ENCODE assay signal across 7 cellular contexts in genomic region chr15:78811825-78812183, GRCh38. TPM values are rescaled to one million over a fixed set of nuclear protein-coding genes. Genes with fewer than 3 reads are reported as not detected.
A peak's percentile ranks its signal among the peaks of the same experiment; 100 is the strongest.
DNase-seq lines count a peak whose midpoint lies in the region; ATAC-seq and TF ChIP-seq lines count a peak whose summit lies in the region.

No MANE protein-coding gene starts in this region.

- DNase-seq in H9 (no peak), left ventricle myocardium inferior (peak; percentile 34), NCI-H2196 (lab: John Stamatoyannopoulos, UW; ENCODE audit: unreplicated experiment) (no peak)

- peak overlapping the region; percentile 46 for H4K8ac ChIP-seq in H9 (replicated peaks; ENCODE audit: insufficient read length, low read depth, low read length)

- H3K9ac ChIP-seq in H9 (ENCODE audit: extremely low read depth, insufficient read length, low read length) (no peak overlapping the region), SU-DHL-6 (ENCODE audit: low read length) (peak overlapping the region; percentile 24; the same call in 1 of the 2 replicates)

- H3K4me1 ChIP-seq in H9 (ENCODE audit: insufficient read depth, low read length) (no peaks in the 10 kb centered on the region), left ventricle myocardium inferior (peaks cover 41% of the 10 kb centered on the region)

- peak overlapping the region; percentile 75 for H3K18ac ChIP-seq in H9 (ENCODE audit: insufficient read length, low read depth, low read length)

- H3K4ac ChIP-seq in H9 (ENCODE audit: low read depth, low read length): no peak overlapping the region

- H3K23me2 ChIP-seq in H9 (ENCODE audit: insufficient read length, low read depth, low read length, poor library complexity, severe bottlenecking): peaks cover 12% of the 10 kb centered on the region

- H3K9me2 ChIP-seq in SU-DHL-6 (replicated peaks; ENCODE audit: insufficient read depth, low read length): no peaks in the 10 kb centered on the region

- H3K23ac ChIP-seq in H9 (ENCODE audit: insufficient read length, low read depth, low read length): no peak overlapping the region

- no peak overlapping the region for H2BK120ac ChIP-seq in H9 (ENCODE audit: low read depth, low read length, poor library complexity, severe bottlenecking)

- no peak overlapping the region for H3K56ac ChIP-seq in H9 (ENCODE audit: insufficient read length, low read depth, low read length)

- peak overlapping the region; percentile 67 for H2BK12ac ChIP-seq in H9 (ENCODE audit: insufficient read length, low read depth, low read length)

- no peak overlapping the region for H4K5ac ChIP-seq in H9 (ENCODE audit: insufficient read length, low read depth, low read length)

- no CpG with 5 or more reads among the region's 24 CpGs for WGBS in H9 (ENCODE audit: extremely low coverage, insufficient read length, low lambda C conversion rate)

- peaks cover 17 to 24% of the 10 kb centered on the region in 2 experiments for H3K4me1 Mint-ChIP-seq in H9
- H3K4me1 Mint-ChIP-seq in stimulated activated naive CD8-positive, alpha-beta T cell treated with anti-CD3 and anti-CD28 coated beads, Interleukin-15, Interleukin-2, amounts not matched to agents 100 ng/mL and 50 ng/mL, for 24 hours (ENCODE audit: low read depth): peaks cover 13% of the 10 kb centered on the region

- H3K4me3 ChIP-seq in SU-DHL-6 (ENCODE audit: insufficient read depth, low read length, poor library complexity, severe bottlenecking) (peak overlapping the region; percentile 23), left ventricle myocardium inferior (peak overlapping the region; percentile 96)

- 0 out of 2 replicates have a peak overlapping the region, but pooled peaks have one; percentile 69 for H2BK15ac ChIP-seq in H9 (ENCODE audit: low read depth, low read length)

- H2BK5ac ChIP-seq in H9 (ENCODE audit: insufficient read length, low read length): no peak overlapping the region

- H4K20me1 ChIP-seq in H9 (ENCODE audit: control insufficient read depth, insufficient read depth, insufficient read length): no peaks in the 10 kb centered on the region
- no peaks in the 10 kb centered on the region for H4K20me1 ChIP-seq in SU-DHL-6 (ENCODE audit: low read depth, low read length)

- H3K36me3 ChIP-seq in SU-DHL-6 (ENCODE audit: low read length) (no peaks in the 10 kb centered on the region), left ventricle myocardium inferior (no peaks in the 10 kb centered on the region)

- H3K79me1 ChIP-seq in H9 (ENCODE audit: insufficient read depth, low read depth, low read length, poor library complexity, severe bottlenecking): no peaks in the 10 kb centered on the region

- no peak for ATAC-seq in GM18498 (IDR thresholded peaks at IDR 0.05; ENCODE audit: unreplicated experiment)
- no peak for ATAC-seq in GM18873 (IDR thresholded peaks at IDR 0.05; ENCODE audit: low FRiP score, unreplicated experiment)

- H3K27ac Mint-ChIP-seq in H9: no peak overlapping the region
- no peak overlapping the region for H3K27ac Mint-ChIP-seq in stimulated activated naive CD8-positive, alpha-beta T cell treated with anti-CD3 and anti-CD28 coated beads, Interleukin-15, Interleukin-2, amounts not matched to agents 100 ng/mL and 50 ng/mL, for 24 hours

- no peak; the same call in 2 of the 3 replicates for TF ChIP-seq CTCF in H9 (conservative IDR thresholded peaks at IDR 0.05)
- TF ChIP-seq CTCF in SU-DHL-6 (IDR thresholded peaks at IDR 0.05; ENCODE audit: insufficient read depth, low read length, poor library complexity, severe bottlenecking): peak; percentile 2
- TF ChIP-seq CTCF in left ventricle myocardium inferior (IDR thresholded peaks at IDR 0.05; ENCODE audit: borderline replicate concordance): no peak

- H3K4me3 Mint-ChIP-seq in H9: peak overlapping the region; percentile 46 to 71; a peak in 4 of 5 replicates
- H3K4me3 Mint-ChIP-seq in stimulated activated naive CD8-positive, alpha-beta T cell treated with anti-CD3 and anti-CD28 coated beads, Interleukin-15, Interleukin-2, amounts not matched to agents 100 ng/mL and 50 ng/mL, for 24 hours: peak overlapping the region; percentile 75

- no peaks in the 10 kb centered on the region for H3K9me3 Mint-ChIP-seq in H9
- no peaks in the 10 kb centered on the region for H3K9me3 Mint-ChIP-seq in stimulated activated naive CD8-positive, alpha-beta T cell treated with anti-CD3 and anti-CD28 coated beads, Interleukin-15, Interleukin-2, amounts not matched to agents 100 ng/mL and 50 ng/mL, for 24 hours

- no peak overlapping the region for H3T11ph ChIP-seq in H9 (ENCODE audit: low read length)

- peaks cover 30% of the 10 kb centered on the region for H3K27me3 Mint-ChIP-seq in H9 (ENCODE audit: low read depth)
- peaks cover 50% of the 10 kb centered on the region for H3K27me3 Mint-ChIP-seq in stimulated activated naive CD8-positive, alpha-beta T cell treated with anti-CD3 and anti-CD28 coated beads, Interleukin-15, Interleukin-2, amounts not matched to agents 100 ng/mL and 50 ng/mL, for 24 hours

- H3K14ac ChIP-seq in H9 (ENCODE audit: insufficient read depth, low read length): peak overlapping the region; percentile 90

- peak overlapping the region; percentile 19 for H3K4me2 ChIP-seq in H9 (ENCODE audit: insufficient read depth, insufficient read length, low read length)
- peak overlapping the region; percentile 46 for H3K4me2 ChIP-seq in SU-DHL-6 (ENCODE audit: low read depth, low read length, poor library complexity, severe bottlenecking)

- H3K79me2 ChIP-seq in H9 (ENCODE audit: insufficient read depth, low read length) (no peaks in the 10 kb centered on the region; the same call in 1 of the 2 replicates), SU-DHL-6 (ENCODE audit: insufficient read depth, low read length) (no peaks in the 10 kb centered on the region)

- H2AK5ac ChIP-seq in H9 (ENCODE audit: insufficient read length, low read length): no peak overlapping the region

- H2AFZ ChIP-seq in H9 (ENCODE audit: low read length) (no peak overlapping the region), SU-DHL-6 (ENCODE audit: low read depth, low read length, severe bottlenecking) (peak overlapping the region; percentile 32)

- peak overlapping the region; percentile 17 for H4K91ac ChIP-seq in H9 (ENCODE audit: insufficient read length, low read depth, low read length)

- H3F3A ChIP-seq in SU-DHL-6 (ENCODE audit: insufficient read depth): no peaks in the 10 kb centered on the region

- H3K27ac ChIP-seq in H9 (ENCODE audit: insufficient read length, low read depth, low read length) (no peak overlapping the region), SU-DHL-6 (ENCODE audit: low read depth, low read length) (no peak overlapping the region), left ventricle myocardium inferior (replicated peaks) (peak overlapping the region; percentile 93)

- H3K27me3 ChIP-seq in H9 (ENCODE audit: insufficient read depth, low read length): no peaks in the 10 kb centered on the region; the same call in 1 of the 2 replicates
- no peaks in the 10 kb centered on the region for H3K27me3 ChIP-seq in SU-DHL-6 (ENCODE audit: low read length)
- no peaks in the 10 kb centered on the region for H3K27me3 ChIP-seq in left ventricle myocardium inferior (ENCODE audit: low read depth)

- H3K36me3 Mint-ChIP-seq in H9 (ENCODE audit: insufficient read depth in 1 of 3, low read depth in 3 of 3): no peaks in the 10 kb centered on the region; a peak in 1 of 7 replicates
- no peaks in the 10 kb centered on the region for H3K36me3 Mint-ChIP-seq in stimulated activated naive CD8-positive, alpha-beta T cell treated with anti-CD3 and anti-CD28 coated beads, Interleukin-15, Interleukin-2, amounts not matched to agents 100 ng/mL and 50 ng/mL, for 24 hours (ENCODE audit: low read depth)

- H2BK20ac ChIP-seq in H9 (ENCODE audit: low read depth, low read length, poor library complexity, severe bottlenecking): no peak overlapping the region

- intact Hi-C loops in left ventricle myocardium inferior (cut with micrococcal nuclease): no loop called here

- H3K9me3 ChIP-seq in H9 (ENCODE audit: control insufficient read depth, low read depth, low read length) (no peaks in the 10 kb centered on the region), SU-DHL-6 (ENCODE audit: insufficient read depth, low read length) (no peaks in the 10 kb centered on the region), left ventricle myocardium inferior (replicated peaks) (peaks cover 9% of the 10 kb centered on the region)

RNA-seq across cellular contexts. Expression of gene ADAMTS7, which starts 0.5 kb away (rescaled TPM):
- total RNA-seq in H9 (2021): 23.1 and 25.0 TPM in 2 replicates
- 24.2 TPM for total RNA-seq in left ventricle myocardium inferior
